9 cellular contexts compared by ENCODE assay signal in the genomic region with DNA sequence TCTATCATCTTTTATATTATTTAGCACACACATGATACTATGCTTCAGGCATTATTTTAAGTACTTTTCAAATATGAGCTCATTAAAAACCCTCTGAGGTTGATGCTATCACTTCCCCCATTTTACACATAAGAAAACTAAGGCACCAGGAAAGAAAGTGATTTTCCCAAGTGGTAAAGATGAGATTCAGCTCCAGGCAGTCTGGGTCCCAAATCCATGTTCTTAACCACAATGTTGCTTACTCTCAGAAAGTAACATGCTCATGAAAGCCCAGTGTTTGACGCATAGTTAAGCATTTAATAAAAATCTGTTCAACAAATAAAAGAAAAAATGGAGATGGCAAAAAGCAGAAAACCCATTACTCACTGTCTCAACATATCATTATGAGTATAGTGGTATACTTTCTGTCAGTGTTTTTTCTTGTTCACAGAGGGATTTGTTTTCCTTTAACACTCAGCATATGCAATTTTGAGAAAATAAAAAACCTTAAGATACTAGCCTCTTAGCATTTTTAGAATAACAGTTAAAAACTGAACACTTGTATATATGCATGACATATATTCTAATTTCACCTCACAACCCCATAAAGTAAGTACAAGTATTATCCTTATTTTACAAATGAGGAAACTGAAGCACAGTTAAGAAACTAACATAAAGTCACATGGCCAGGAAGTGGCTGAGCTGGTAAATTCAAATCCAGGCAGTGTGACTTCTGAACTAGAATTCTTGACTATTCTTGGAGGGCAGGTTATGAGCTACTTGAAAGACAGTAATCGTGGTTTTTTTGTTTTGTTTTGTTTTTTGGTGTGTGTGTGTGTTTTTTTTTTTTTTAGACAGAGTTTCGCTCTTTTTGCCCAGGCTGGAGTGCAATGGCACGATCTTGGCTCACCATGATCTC. TPM values are rescaled to one million over a fixed set of nuclear protein-coding genes. Genes with fewer than 3 reads are reported as not detected.
DNase-seq lines count a peak whose midpoint lies in the region; ATAC-seq, FAIRE-seq and TF ChIP-seq lines count a peak whose summit lies in the region.
"Had no signal": no experiment of that assay in that cellular context is flagged by ENCODE, and none has a peak within 500 bp of the region (broad histone marks: within the 10 kb centered on the region; RNA-seq: fewer than 3 reads in every experiment).

No MANE protein-coding gene starts in this region.

- TF ChIP-seq EP300 in A549 (IDR thresholded peaks at IDR 0.05) (no peak), ovary (IDR thresholded peaks at IDR 0.05) (no peak)

- POLR2A ChIA-PET in A549 (lab: Yijun Ruan, JAX) = no interaction called here

- DNase-seq in A549 (ENCODE audit: low read depth in 1 of 2, low spot score in 1 of 2) (no peak), GM19239 (ENCODE audit: insufficient read length, low spot score) (no peak), HT1080 (ENCODE audit: low read depth) (peak; percentile 7), nephron progenitor cell (no peak), NCI-H187 treated with DMSO at 0.1 percent for 48 hours (lab: John Stamatoyannopoulos, UW) (no peak), GM19238 (ENCODE audit: insufficient read length, low spot score) (no peak), ovary (no peak)
- DNase-seq in central memory CD4-positive, alpha-beta T cell = peak; percentile 21
- DNase-seq: Karpas-422 had no signal

- ATAC-seq in A549 = no peak

- peak; percentile 39 for FAIRE-seq in A549 (lab: Jason Lieb, UNC)
- FAIRE-seq in GM19239 (lab: Jason Lieb, UNC) = peak; percentile 83

- intact Hi-C loops in ovary (cut with DNase I) = no loop called here

- H3K9me3 ChIP-seq in A549 (no peaks in the 10 kb centered on the region), ovary (no peaks in the 10 kb centered on the region)

- CTCF ChIA-PET in A549 (lab: Yijun Ruan, JAX) = interaction anchor here (0.6 to 1.6 kb wide), 4 partner anchors 9 to 87 kb away, joined by 3 to 5 read pairs (median 4); no protein-coding TSS in a partner anchor

- no peak overlapping the region for H3K4me2 ChIP-seq in A549

- 79% methylated on average over 4 of the region's 4 CpGs for WGBS in A549 (ENCODE audit: missing lambda C conversion rate)
- 72 to 73% (median 72%) methylated on average over 4 of the region's 4 CpGs for WGBS in ovary, 3 donors

- no peak for TF ChIP-seq RAD21 in A549 (conservative IDR thresholded peaks at IDR 0.05 in 1 of 2, IDR thresholded peaks at IDR 0.05 in 1 of 2)

- no peaks in the 10 kb centered on the region for H3K27me3 ChIP-seq in ovary

- no peak overlapping the region for H3K27ac ChIP-seq in A549
- H3K27ac ChIP-seq in ovary = no peak overlapping the region

- no peak overlapping the region for H3K4me3 ChIP-seq in A549
- no peak overlapping the region for H3K4me3 ChIP-seq in ovary

- H3K36me3 Mint-ChIP-seq in nephron progenitor cell (ENCODE audit: low read depth) = peaks cover 16% of the 10 kb centered on the region

- H3K27me3 Mint-ChIP-seq in nephron progenitor cell (ENCODE audit: low read depth, poor library complexity) = no peaks in the 10 kb centered on the region

- no peak for TF ChIP-seq CTCF in A549 (IDR thresholded peaks at IDR 0.05)
- no peak for TF ChIP-seq CTCF in nephron progenitor cell (IDR thresholded peaks at IDR 0.05)
- no peak for TF ChIP-seq CTCF in ovary (IDR thresholded peaks at IDR 0.05)

- H3K36me3 ChIP-seq in ovary = no peaks in the 10 kb centered on the region

- H3K4me3 Mint-ChIP-seq in nephron progenitor cell = no peak overlapping the region

- peaks cover 16% of the 10 kb centered on the region for H3K9me3 Mint-ChIP-seq in nephron progenitor cell

- H3K4me1 Mint-ChIP-seq in nephron progenitor cell = no peaks in the 10 kb centered on the region

- H3K4me1 ChIP-seq in A549 (no peaks in the 10 kb centered on the region), ovary (ENCODE audit: insufficient read depth) (no peaks in the 10 kb centered on the region)

- H3K27ac Mint-ChIP-seq in nephron progenitor cell = no peak overlapping the region

- no peak for TF ChIP-seq POLR2A in A549 (IDR thresholded peaks at IDR 0.05; ENCODE audit: low read length)
- TF ChIP-seq POLR2A in ovary (IDR thresholded peaks at IDR 0.05) = no peak

TF ChIP-seq in A549, 52 proteins besides CTCF, POLR2A, EP300 and RAD21:
- no peak for TF ChIP-seq TP53 (CRISPR knock-in tag; IDR thresholded peaks at IDR 0.05)
- TF ChIP-seq, protein P1, sequence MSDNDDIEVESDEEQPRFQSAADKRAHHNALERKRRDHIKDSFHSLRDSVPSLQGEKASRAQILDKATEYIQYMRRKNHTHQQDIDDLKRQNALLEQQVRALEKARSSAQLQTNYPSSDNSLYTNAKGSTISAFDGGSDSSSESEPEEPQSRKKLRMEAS (IDR thresholded peaks at IDR 0.05) = no peak
- no peak for TF ChIP-seq ZC3H11A (IDR thresholded peaks at IDR 0.05)
- TF ChIP-seq, protein P2, sequence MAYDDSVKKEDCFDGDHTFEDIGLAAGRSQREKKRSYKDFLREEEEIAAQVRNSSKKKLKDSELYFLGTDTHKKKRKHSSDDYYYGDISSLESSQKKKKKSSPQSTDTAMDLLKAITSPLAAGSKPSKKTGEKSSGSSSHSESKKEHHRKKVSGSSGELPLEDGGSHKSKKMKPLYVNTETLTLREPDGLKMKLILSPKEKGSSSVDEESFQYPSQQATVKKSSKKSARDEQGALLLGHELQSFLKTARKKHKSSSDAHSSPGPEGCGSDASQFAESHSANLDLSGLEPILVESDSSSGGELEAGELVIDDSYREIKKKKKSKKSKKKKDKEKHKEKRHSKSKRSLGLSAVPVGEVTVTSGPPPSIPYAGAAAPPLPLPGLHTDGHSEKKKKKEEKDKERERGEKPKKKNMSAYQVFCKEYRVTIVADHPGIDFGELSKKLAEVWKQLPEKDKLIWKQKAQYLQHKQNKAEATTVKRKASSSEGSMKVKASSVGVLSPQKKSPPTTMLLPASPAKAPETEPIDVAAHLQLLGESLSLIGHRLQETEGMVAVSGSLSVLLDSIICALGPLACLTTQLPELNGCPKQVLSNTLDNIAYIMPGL (CRISPR knock-in tag; IDR thresholded peaks at IDR 0.05; ENCODE audit: borderline replicate concordance) = no peak
- TF ChIP-seq ZNF302 (CRISPR knock-in tag; IDR thresholded peaks at IDR 0.05) = no peak
- TF ChIP-seq HOXB13 (CRISPR knock-in tag; IDR thresholded peaks at IDR 0.05; ENCODE audit: low read depth) = no peak
- TF ChIP-seq, protein P3, sequence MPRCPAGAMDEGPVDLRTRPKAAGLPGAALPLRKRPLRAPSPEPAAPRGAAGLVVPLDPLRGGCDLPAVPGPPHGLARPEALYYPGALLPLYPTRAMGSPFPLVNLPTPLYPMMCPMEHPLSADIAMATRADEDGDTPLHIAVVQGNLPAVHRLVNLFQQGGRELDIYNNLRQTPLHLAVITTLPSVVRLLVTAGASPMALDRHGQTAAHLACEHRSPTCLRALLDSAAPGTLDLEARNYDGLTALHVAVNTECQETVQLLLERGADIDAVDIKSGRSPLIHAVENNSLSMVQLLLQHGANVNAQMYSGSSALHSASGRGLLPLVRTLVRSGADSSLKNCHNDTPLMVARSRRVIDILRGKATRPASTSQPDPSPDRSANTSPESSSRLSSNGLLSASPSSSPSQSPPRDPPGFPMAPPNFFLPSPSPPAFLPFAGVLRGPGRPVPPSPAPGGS (IDR thresholded peaks at IDR 0.05) = no peak
- TF ChIP-seq PHF8 (IDR thresholded peaks at IDR 0.05; ENCODE audit: borderline replicate concordance, low read depth) = no peak
- TF ChIP-seq CHD4 (IDR thresholded peaks at IDR 0.05; ENCODE audit: borderline replicate concordance) = no peak
- no peak for TF ChIP-seq ZSCAN20 (CRISPR knock-in tag; IDR thresholded peaks at IDR 0.05)

RNA-seq across cellular contexts. Expression of a gene that starts 10.4 kb away (rescaled TPM):
- polyA plus RNA-seq in A549 (2011; rRNA removed) (13.7 and 15.0 TPM in 2 replicates), A549 (2017; fragmentation: RNase III; extraction: RNeasy Plus Mini Kit Qiagen cat#74134 plus additional on column Dnase treatment) (7.5 to 9.1 TPM (median 8.0 TPM) in 3 replicates), ovary (10 to 100 TPM in 1 of 2 donors, 1 to 10 TPM in 1; 6.6 to 38.4 TPM)
- 3.9 and 4.3 TPM in 2 replicates for polyA plus RNA-seq in A549 (2012; cell fraction: cytosol; rRNA removed)
- 4.0 and 5.4 TPM in 2 replicates for polyA plus RNA-seq in A549 (2012; cell fraction: nucleus; rRNA removed)
- 24.2 and 25.0 TPM in 2 replicates for polyA minus RNA-seq in A549 (2011; rRNA and poly(A)+ RNA removed)
- 14.0 and 16.5 TPM in 2 replicates for total RNA-seq in HT1080 (2014; rRNA removed; shearing (Covaris generic))
- 7.9 and 12.7 TPM in 2 replicates for polyA plus RNA-seq in HT1080 (2015; cell fraction: cytosol; rRNA removed)
- polyA plus RNA-seq in HT1080 (2015; cell fraction: nucleus; rRNA removed) = 25.4 and 31.0 TPM in 2 replicates
- 10 to 100 TPM; 17.2 to 48.4 (median 44.3) TPM for total RNA-seq in ovary

RNA-seq across cellular contexts. Expression of a gene that starts 11.2 kb away (rescaled TPM):
- 77.2 and 85.1 TPM in 2 replicates for polyA plus RNA-seq in A549 (2011; rRNA removed)
- polyA plus RNA-seq in A549 (2012; cell fraction: cytosol; rRNA removed) = 21.9 and 22.8 TPM in 2 replicates
- 21.7 and 24.5 TPM in 2 replicates for polyA plus RNA-seq in A549 (2012; cell fraction: nucleus; rRNA removed)
- polyA plus RNA-seq in A549 (2017; fragmentation: RNase III; extraction: RNeasy Plus Mini Kit Qiagen cat#74134 plus additional on column Dnase treatment) = 29.1 to 33.2 TPM (median 29.5 TPM) in 3 replicates
- 42.6 and 67.6 TPM in 2 replicates for polyA minus RNA-seq in A549 (2011; rRNA and poly(A)+ RNA removed)
- 27.7 and 34.1 TPM in 2 replicates for total RNA-seq in HT1080 (2014; rRNA removed; shearing (Covaris generic))
- 38.6 and 45.0 TPM in 2 replicates for polyA plus RNA-seq in HT1080 (2015; cell fraction: cytosol; rRNA removed)
- 65.5 TPM in 2 replicates for polyA plus RNA-seq in HT1080 (2015; cell fraction: nucleus; rRNA removed)
- total RNA-seq in ovary = 10 to 100 TPM; 29.0 to 46.7 (median 34.9) TPM
- polyA plus RNA-seq in ovary = 10 to 100 TPM; 18.2 to 53.4 TPM

Comparison
In these comparisons a context has a peak if more than half of its experiments do, and no peak if none do; other contexts are left out.
1. DNase-seq: peak in HT1080 (single experiment) and central memory CD4-positive, alpha-beta T cell (single experiment); none in A549 (0 of 2), GM19239 (single experiment), nephron progenitor cell (single experiment), NCI-H187 treated with DMSO at 0.1 percent for 48 hours (single experiment), GM19238 (single experiment) and ovary (0 of 5).